ENCODE assay signal across 12 cellular contexts in genomic region chr20:47231382-47232042, GRCh38.
A peak's percentile ranks its signal among the peaks of the same experiment; 100 is the strongest.
DNase-seq lines count a peak whose midpoint lies in the region; ATAC-seq and TF ChIP-seq lines count a peak whose summit lies in the region.
"Had no signal": no experiment of that assay in that cellular context is flagged by ENCODE, and none has a peak within 500 bp of the region (broad histone marks: within the 10 kb centered on the region; RNA-seq: fewer than 3 reads in every experiment).

No MANE protein-coding gene starts in this region.

- H3K4me1 Mint-ChIP-seq in stimulated activated effector memory CD8-positive, alpha-beta T cell treated with anti-CD3 and anti-CD28 coated beads, Interleukin-12 subunit alpha, Interleukin-12 subunit beta, amount 100 ng/mL, for 72 hours, result peaks cover 7% of the 10 kb centered on the region

- no peaks in the 10 kb centered on the region for H3K4me1 ChIP-seq in adipocyte (ENCODE audit: control insufficient read depth, insufficient read depth, low read length)

- no peaks in the 10 kb centered on the region for H3K27me3 ChIP-seq in adipocyte (replicated peaks; ENCODE audit: control insufficient read depth, insufficient read depth, low read length)

- no peak overlapping the region for H3K4me3 ChIP-seq in adipocyte (ENCODE audit: low read length)
- no peak overlapping the region for H3K4me3 ChIP-seq in fibroblast of pulmonary artery (replicated peaks; ENCODE audit: low read depth, low read length)

- peaks cover 73% of the 10 kb centered on the region for H3K36me3 ChIP-seq in adipocyte (ENCODE audit: control insufficient read depth, insufficient read depth, low read length, severe bottlenecking)

- peaks cover 100% of the 10 kb centered on the region for H3K36me3 Mint-ChIP-seq in stimulated activated effector memory CD8-positive, alpha-beta T cell treated with anti-CD3 and anti-CD28 coated beads, Interleukin-12 subunit alpha, Interleukin-12 subunit beta, amount 100 ng/mL, for 72 hours

- ATAC-seq in stimulated activated effector memory CD8-positive, alpha-beta T cell treated with anti-CD3 and anti-CD28 coated beads, Interleukin-12 subunit alpha, Interleukin-12 subunit beta, amount 100 ng/mL, for 72 hours, result no peak
- no peak for ATAC-seq in GM18870 (IDR thresholded peaks at IDR 0.05; ENCODE audit: unreplicated experiment)

- no peaks in the 10 kb centered on the region for H3K9me3 Mint-ChIP-seq in stimulated activated effector memory CD8-positive, alpha-beta T cell treated with anti-CD3 and anti-CD28 coated beads, Interleukin-12 subunit alpha, Interleukin-12 subunit beta, amount 100 ng/mL, for 72 hours
- H3K9me3 Mint-ChIP-seq: activated T-helper 1 cell treated with anti-CD3 and anti-CD28 coated beads, Interleukin-12 subunit alpha, Interleukin-12 subunit beta, Interleukin-2, Interleukin-4 antibody, amounts not matched to agents 30 ng/mL and 10 ng/mL and 1 ng/mL, durations not matched to agents 14 hours and 24 hours and 36 hours; neural crest cell had no signal

- no peak for TF ChIP-seq CTCF in fibroblast of pulmonary artery (IDR thresholded peaks at IDR 0.05; ENCODE audit: low read length, missing control alignments)

- H3K27ac Mint-ChIP-seq in stimulated activated effector memory CD8-positive, alpha-beta T cell treated with anti-CD3 and anti-CD28 coated beads, Interleukin-12 subunit alpha, Interleukin-12 subunit beta, amount 100 ng/mL, for 72 hours, result peak overlapping the region; percentile 71

- peak; percentile 39 for DNase-seq in HCEC 1CT
- DNase-seq in adipocyte (ENCODE audit: low read depth), result peak; percentile 73
- peak; percentile 63 for DNase-seq in fibroblast of pulmonary artery (ENCODE audit: low read depth)
- no peak for DNase-seq in stimulated activated effector memory CD8-positive, alpha-beta T cell treated with anti-CD3 and anti-CD28 coated beads, Interleukin-12 subunit alpha, Interleukin-12 subunit beta, amount 100 ng/mL, for 72 hours (ENCODE audit: low spot score in 2 of 2)
- DNase-seq in NCI-H524 treated with DMSO at 0.1 percent for 48 hours (lab: John Stamatoyannopoulos, UW), result no peak
- no peak for DNase-seq in NCI-H2081 (lab: John Stamatoyannopoulos, UW)
- DNase-seq: NCI-H1436 treated with DMSO at 0.1 percent for 48 hours, NCI-H69, substantia nigra had no signal

- no peak overlapping the region for H3K4me3 Mint-ChIP-seq in stimulated activated effector memory CD8-positive, alpha-beta T cell treated with anti-CD3 and anti-CD28 coated beads, Interleukin-12 subunit alpha, Interleukin-12 subunit beta, amount 100 ng/mL, for 72 hours
- H3K4me3 Mint-ChIP-seq: activated T-helper 1 cell treated with anti-CD3 and anti-CD28 coated beads, Interleukin-12 subunit alpha, Interleukin-12 subunit beta, Interleukin-2, Interleukin-4 antibody, amounts not matched to agents 30 ng/mL and 10 ng/mL and 1 ng/mL, durations not matched to agents 14 hours and 24 hours and 36 hours; neural crest cell had no signal

- H3K9me3 ChIP-seq in adipocyte (ENCODE audit: control insufficient read depth, low read length), result no peaks in the 10 kb centered on the region

- H3K9ac ChIP-seq in adipocyte (ENCODE audit: low read length), result no peak overlapping the region

Comparison
In these comparisons a context has a peak if more than half of its experiments do, and no peak if none do; other contexts are left out.
1. DNase-seq: peak in HCEC 1CT (single experiment), adipocyte (single experiment) and fibroblast of pulmonary artery (single experiment); none in stimulated activated effector memory CD8-positive, alpha-beta T cell treated with anti-CD3 and anti-CD28 coated beads, Interleukin-12 subunit alpha, Interleukin-12 subunit beta, amount 100 ng/mL, for 72 hours (0 of 2), NCI-H524 treated with DMSO at 0.1 percent for 48 hours (single experiment) and NCI-H2081 (0 of 2).